ENCODE assay signal across 18 cellular contexts in genomic region chr3:39982665-39983357, GRCh38.
"Had no signal": no experiment of that assay in that cellular context is flagged by ENCODE, and none has a peak within 500 bp of the region (broad histone marks: within the 10 kb centered on the region; RNA-seq: fewer than 3 reads in every experiment).

No MANE protein-coding gene starts in this region.

- H3K4me3 ChIP-seq: dorsolateral prefrontal cortex, heart left ventricle, right atrium auricular region, sigmoid colon, skin epidermis, thoracic aorta, transverse colon had no signal

- H3K9me3 ChIP-seq: right atrium auricular region, sigmoid colon, thoracic aorta, transverse colon had no signal

- H3K27me3 ChIP-seq: dorsolateral prefrontal cortex, heart left ventricle, right atrium auricular region, sigmoid colon, transverse colon had no signal

- DNase-seq: cortex of kidney; dorsolateral prefrontal cortex; effector CD8-positive, alpha-beta T cell; heart left ventricle; hippocampal formation; naive thymus-derived CD4-positive, alpha-beta T cell; nephron progenitor cell; posterior cingulate gyrus; sigmoid colon; stimulated activated CD4-positive, alpha-beta T cell treated with anti-CD3 and anti-CD28 coated beads, Interleukin-2, amount 100 ng/mL, for 24 hours; stimulated activated CD4-positive, alpha-beta T cell treated with anti-CD3 and anti-CD28 coated beads, Interleukin-4, amount 100 ng/mL, for 4 hours; stimulated activated naive B cell treated with anti-CD40 and anti-IgM and Interleukin-4, amounts not matched to agents 10 μg/mL and 1 μg/mL and 100 μg/mL, for 72 hours; stimulated activated naive CD8-positive, alpha-beta T cell treated with anti-CD3 and anti-CD28 coated beads, Interleukin-15, amount 100 ng/mL, for 72 hours; substantia nigra; transverse colon had no signal

- H3K4me1 ChIP-seq: right atrium auricular region, sigmoid colon, transverse colon had no signal

- H3K36me3 Mint-ChIP-seq: naive thymus-derived CD4-positive, alpha-beta T cell had no signal

- H3K27me3 Mint-ChIP-seq: stimulated activated naive B cell treated with anti-CD40 and anti-IgM and Interleukin-4, amounts not matched to agents 10 μg/mL and 1 μg/mL and 100 μg/mL, for 72 hours; stimulated activated naive CD8-positive, alpha-beta T cell treated with anti-CD3 and anti-CD28 coated beads, Interleukin-15, amount 100 ng/mL, for 72 hours had no signal

- ATAC-seq: heart left ventricle; naive thymus-derived CD4-positive, alpha-beta T cell; stimulated activated naive B cell treated with anti-CD40 and anti-IgM and Interleukin-4, amounts not matched to agents 10 μg/mL and 1 μg/mL and 100 μg/mL, for 72 hours; stimulated activated naive CD8-positive, alpha-beta T cell treated with anti-CD3 and anti-CD28 coated beads, Interleukin-15, amount 100 ng/mL, for 72 hours had no signal

- H3K4me1 Mint-ChIP-seq: naive thymus-derived CD4-positive, alpha-beta T cell; nephron progenitor cell; stimulated activated naive B cell treated with anti-CD40 and anti-IgM and Interleukin-4, amounts not matched to agents 10 μg/mL and 1 μg/mL and 100 μg/mL, for 72 hours; stimulated activated naive CD8-positive, alpha-beta T cell treated with anti-CD3 and anti-CD28 coated beads, Interleukin-15, amount 100 ng/mL, for 72 hours had no signal

- H3K36me3 ChIP-seq: heart left ventricle, right atrium auricular region, sigmoid colon, thoracic aorta, transverse colon had no signal

- H3K27ac Mint-ChIP-seq: naive thymus-derived CD4-positive, alpha-beta T cell; nephron progenitor cell; stimulated activated naive B cell treated with anti-CD40 and anti-IgM and Interleukin-4, amounts not matched to agents 10 μg/mL and 1 μg/mL and 100 μg/mL, for 72 hours; stimulated activated naive CD8-positive, alpha-beta T cell treated with anti-CD3 and anti-CD28 coated beads, Interleukin-15, amount 100 ng/mL, for 72 hours had no signal

- H3K4me3 Mint-ChIP-seq: naive thymus-derived CD4-positive, alpha-beta T cell; nephron progenitor cell; stimulated activated naive B cell treated with anti-CD40 and anti-IgM and Interleukin-4, amounts not matched to agents 10 μg/mL and 1 μg/mL and 100 μg/mL, for 72 hours; stimulated activated naive CD8-positive, alpha-beta T cell treated with anti-CD3 and anti-CD28 coated beads, Interleukin-15, amount 100 ng/mL, for 72 hours had no signal

- H3K27ac ChIP-seq: heart left ventricle, right atrium auricular region, sigmoid colon, skin epidermis, thoracic aorta, transverse colon had no signal
